1 cellular context compared by ENCODE assay signal in genomic region chr7:151081170-151082101, GRCh38.
TF ChIP-seq lines count a peak whose summit lies in the region.

No MANE protein-coding gene starts in this region.

TF ChIP-seq in SK-N-SH, 30 proteins besides CTCF, POLR2A, EP300 and RAD21 (continued from another document):
- TF ChIP-seq USF2 (IDR thresholded peaks at IDR 0.05; ENCODE audit: borderline replicate concordance, low read depth, low read length), result no peak
- TF ChIP-seq FOSL2 (IDR thresholded peaks at IDR 0.05; ENCODE audit: borderline replicate concordance, low read depth), result no peak
- TF ChIP-seq GABPA (IDR thresholded peaks at IDR 0.05; ENCODE audit: low read depth), result no peak
- no peak for TF ChIP-seq RXRA (IDR thresholded peaks at IDR 0.05; ENCODE audit: borderline replicate concordance, low read depth)
- no peak for TF ChIP-seq CHD2 (IDR thresholded peaks at IDR 0.05; ENCODE audit: low read length, partially characterized antibody)
- no peak for TF ChIP-seq TCF12 (IDR thresholded peaks at IDR 0.05)
- no peak for TF ChIP-seq TEAD4 (IDR thresholded peaks at IDR 0.05; ENCODE audit: borderline replicate concordance, insufficient read depth)
- TF ChIP-seq FOXM1 (IDR thresholded peaks at IDR 0.05; ENCODE audit: low read depth), result no peak
- TF ChIP-seq GATA2 (CRISPR knock-in tag; IDR thresholded peaks at IDR 0.05), result no peak
- no peak for TF ChIP-seq MAX (IDR thresholded peaks at IDR 0.05; ENCODE audit: low read depth)
- TF ChIP-seq IRF3 (IDR thresholded peaks at IDR 0.05; ENCODE audit: low read depth, low read length), result no peak
- TF ChIP-seq POLR2AphosphoS5 (IDR thresholded peaks at IDR 0.05; ENCODE audit: low read depth, low read length), result no peak
